Comparison of ENCODE assay signal across 8 cellular contexts in the genomic region with DNA sequence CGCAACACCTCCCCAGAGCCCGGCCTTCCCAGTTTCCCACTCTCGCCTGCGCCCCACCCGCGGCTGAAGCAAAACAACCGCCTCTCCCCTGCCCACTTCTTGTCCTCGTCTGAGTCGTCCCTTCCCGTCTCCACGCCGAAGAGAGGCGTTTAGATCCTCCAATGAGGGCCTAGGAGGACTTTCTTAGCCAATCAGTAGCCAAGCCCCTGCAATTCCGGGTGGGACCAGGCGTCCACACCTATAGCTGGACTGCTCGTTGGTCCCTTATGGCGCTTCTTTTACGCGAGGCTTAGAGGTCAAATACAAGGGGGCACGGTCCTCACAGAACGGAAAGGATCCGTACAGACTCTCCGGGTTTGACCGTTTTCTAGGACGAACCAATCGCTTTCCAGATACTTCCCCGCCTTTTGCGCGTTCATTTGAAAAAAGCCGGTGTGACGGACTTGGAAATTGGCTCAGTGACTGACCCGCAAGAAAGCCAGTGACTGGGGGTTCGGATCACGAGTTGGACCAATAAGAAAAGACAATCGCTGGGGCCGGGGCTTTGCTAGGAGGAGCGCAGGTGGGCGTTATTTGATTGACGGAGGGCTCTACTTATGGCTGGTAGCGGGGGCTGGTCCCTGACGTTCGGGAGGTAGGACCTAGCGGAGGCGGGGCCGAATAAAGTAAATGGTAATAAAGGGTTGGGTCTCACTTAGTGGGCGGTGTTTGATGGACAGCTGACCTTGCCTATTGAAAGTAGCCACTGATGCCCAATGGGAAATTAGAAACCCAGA. TPM values are rescaled to one million over a fixed set of nuclear protein-coding genes. Genes with fewer than 3 reads are reported as not detected.
A peak's percentile ranks its signal among the peaks of the same experiment; 100 is the strongest.
DNase-seq lines count a peak whose midpoint lies in the region; ATAC-seq, FAIRE-seq and TF ChIP-seq lines count a peak whose summit lies in the region.

No MANE protein-coding gene starts in this region.

- in situ Hi-C loops in HepG2 (cut with HindIII; ENCODE audit: extremely low pct_ligation_motif_present, low pct_unique_long_range_greater_than_20kb) = no loop called here

- H3K9me3 Mint-ChIP-seq in activated CD4-positive, alpha-beta memory T cell treated with anti-CD3 and anti-CD28 coated beads for 36 hours = peaks cover 7% of the 10 kb centered on the region

- H3K9ac ChIP-seq in HepG2 (ENCODE audit: insufficient read depth, low read depth, low read length) = peak overlapping the region; percentile 92

- H3K27me3 ChIP-seq in HepG2 (ENCODE audit: control insufficient read depth in 1 of 2, insufficient read depth in 2 of 2, low read length in 2 of 2) = no peaks in the 10 kb centered on the region; a peak in 1 of 5 replicates

- peaks cover 34% of the 10 kb centered on the region for H3K4me1 Mint-ChIP-seq in activated CD4-positive, alpha-beta memory T cell treated with anti-CD3 and anti-CD28 coated beads for 36 hours (ENCODE audit: low read depth)

- DNase-seq in CD1c-positive myeloid dendritic cell (ENCODE audit: extremely low spot score) (peak; percentile 100), NCI-H774 (lab: John Stamatoyannopoulos, UW) (peak; percentile 99), dermis microvascular lymphatic vessel endothelial cell (ENCODE audit: low read depth in 2 of 2) (peak; percentile 99 to 100), HepG2 (ENCODE audit: low spot score) (peak; percentile 100)
- DNase-seq in activated CD4-positive, alpha-beta memory T cell treated with anti-CD3 and anti-CD28 coated beads for 36 hours = peak; percentile 98
- DNase-seq in stimulated activated CD4-positive, alpha-beta T cell treated with anti-CD3 and anti-CD28 coated beads, Interleukin-2, amount 100 ng/mL, for 48 hours = peak; percentile 91 to 93

- no peak for TF ChIP-seq CTCF in HepG2 (CRISPR knock-in tag; IDR thresholded peaks at IDR 0.05)

- peak overlapping the region; percentile 87 for H3K4me3 Mint-ChIP-seq in activated CD4-positive, alpha-beta memory T cell treated with anti-CD3 and anti-CD28 coated beads for 36 hours

- peaks cover 33% of the 10 kb centered on the region for H3K4me1 ChIP-seq in HepG2 (ENCODE audit: insufficient read depth, low read length)

- TSS peak; percentile 90 for BruUV-seq in HepG2 (replicated peaks; lab: Mats Ljungman, UMichigan)

- H3K27ac ChIP-seq in HepG2 (ENCODE audit: extremely low read length, insufficient read depth, low read length) = peak overlapping the region; percentile 96

- peak overlapping the region; percentile 58 to 75 (median 60) for H3K4me3 ChIP-seq in HepG2 (replicated peaks in 1 of 3; ENCODE audit: insufficient read depth in 1 of 3, low read depth in 2 of 3, low read length in 3 of 3)

- TF ChIP-seq POLR2A in HepG2 (IDR thresholded peaks at IDR 0.05; ENCODE audit: insufficient read depth in 1 of 2, low read depth in 2 of 2, low read length in 2 of 2) = peak; percentile 51 to 78

- WGBS in HepG2 (ENCODE audit: low lambda C conversion rate) = under 1% methylated on average over 46 of the region's 46 CpGs

- H3K36me3 ChIP-seq in HepG2 (replicated peaks in 1 of 2; ENCODE audit: control insufficient read depth in 1 of 2, insufficient read depth in 2 of 2, low read length in 2 of 2) = peaks cover 0 to 4% of the 10 kb centered on the region in 2 experiments; a peak in 1 of 5 replicates

- H3K79me2 ChIP-seq in HepG2 (ENCODE audit: insufficient read depth, low read length) = peaks cover 41% of the 10 kb centered on the region

- FAIRE-seq in HepG2 (lab: Jason Lieb, UNC) = peak; percentile 95

- intact Hi-C loops in activated CD4-positive, alpha-beta memory T cell treated with anti-CD3 and anti-CD28 coated beads for 36 hours (cut with micrococcal nuclease) = loop anchor here (1.0 to 5.0 kb wide), 6 partner anchors 48 to 571 kb away; a partner anchor contains a TSS
- intact Hi-C loops in HepG2 (cut with micrococcal nuclease; ENCODE audit: unreplicated experiment) = loop anchor here (1.0 to 10.0 kb wide), 5 partner anchors 64 to 194 kb away; no protein-coding TSS in a partner anchor

- POLR2A ChIA-PET in activated CD4-positive, alpha-beta memory T cell treated with anti-CD3 and anti-CD28 coated beads for 36 hours (lab: Charles Lee) = interaction anchor here (0.5 to 3.6 kb wide), 6 partner anchors 13 to 194 kb away, joined by 3 to 19 read pairs (median 4); a partner anchor contains a TSS
- POLR2A ChIA-PET in HepG2 (lab: Yijun Ruan, JAX) = interaction anchor here (0.6 to 1.9 kb wide), 25 partner anchors 9 to 194 kb away, joined by 3 to 21 read pairs (median 4); a partner anchor contains a TSS

- CTCF ChIA-PET in activated CD4-positive, alpha-beta memory T cell treated with anti-CD3 and anti-CD28 coated beads for 36 hours (lab: Charles Lee) = no interaction called here
- CTCF ChIA-PET in HepG2 (lab: Yijun Ruan, JAX; ENCODE audit: low intra/inter-chr PET ratio, low total read pairs) = no interaction called here

- H3K36me3 Mint-ChIP-seq in activated CD4-positive, alpha-beta memory T cell treated with anti-CD3 and anti-CD28 coated beads for 36 hours = peaks cover 5% of the 10 kb centered on the region

- H2AFZ ChIP-seq in HepG2 (ENCODE audit: low read length) = peak overlapping the region; percentile 98

- H3K27me3 Mint-ChIP-seq in activated CD4-positive, alpha-beta memory T cell treated with anti-CD3 and anti-CD28 coated beads for 36 hours = no peaks in the 10 kb centered on the region

- peaks cover 23% of the 10 kb centered on the region for H4K20me1 ChIP-seq in HepG2 (ENCODE audit: insufficient read depth, low read length)

- TF ChIP-seq EP300 in HepG2 (IDR thresholded peaks at IDR 0.05; ENCODE audit: low read depth in 2 of 2, low read length in 2 of 2) (peak in 1 of 2 experiments; percentile 16; a peak in 2 of 4 replicates), HepG2 (CRISPR knock-in tag; IDR thresholded peaks at IDR 0.05; ENCODE audit: borderline replicate concordance) (peak; percentile 52; the same call in 1 of the 2 replicates)

- peak overlapping the region; percentile 99 for H3K27ac Mint-ChIP-seq in activated CD4-positive, alpha-beta memory T cell treated with anti-CD3 and anti-CD28 coated beads for 36 hours

- no peak for TF ChIP-seq RAD21 in HepG2 (CRISPR knock-in tag; IDR thresholded peaks at IDR 0.05)

- H3K9me3 ChIP-seq in HepG2 (ENCODE audit: low read length) = no peaks in the 10 kb centered on the region

- peak overlapping the region; percentile 99 for H3K4me2 ChIP-seq in HepG2 (ENCODE audit: low read depth, low read length)

- ATAC-seq in GM19438 (IDR thresholded peaks at IDR 0.05; ENCODE audit: low read depth, unreplicated experiment) = peak; percentile 77
- peak; percentile 78 for ATAC-seq in HG03571 (IDR thresholded peaks at IDR 0.05; ENCODE audit: unreplicated experiment)
- peak; percentile 92 for ATAC-seq in HepG2

TF ChIP-seq in HepG2, 621 proteins besides CTCF, POLR2A, EP300 and RAD21 (continues in another document):
- TF ChIP-seq ZNF790 (CRISPR knock-in tag; IDR thresholded peaks at IDR 0.05; ENCODE audit: borderline replicate concordance) (no peak), NFKBIZ (CRISPR knock-in tag; IDR thresholded peaks at IDR 0.05) (peak; percentile 90), ZNF781 (CRISPR knock-in tag; IDR thresholded peaks at IDR 0.05; ENCODE audit: borderline replicate concordance, not compliant biosample characterization) (peak; percentile 85), TBX3 (IDR thresholded peaks at IDR 0.05; ENCODE audit: borderline replicate concordance) (peak; percentile 74; the same call in 1 of the 2 replicates), SYNCRIP (IDR thresholded peaks at IDR 0.05; ENCODE audit: insufficient read depth, low read depth, low read length) (no peak), MXD4 (CRISPR knock-in tag; IDR thresholded peaks at IDR 0.05) (peak; percentile 87)

RNA-seq across cellular contexts. Expression of a gene that starts 0.6 kb away (rescaled TPM):
- total RNA-seq in activated CD4-positive, alpha-beta memory T cell treated with anti-CD3 and anti-CD28 coated beads for 36 hours = 10 to 100 TPM; 41.6 to 45.2 TPM
- total RNA-seq in dermis microvascular lymphatic vessel endothelial cell (16.2 and 18.5 TPM in 2 replicates), HepG2 (2016; rRNA removed; fragmentation: Illumina TruSeq; extraction: Trizol) (24.4 and 33.6 TPM in 2 replicates)
- 17.8 and 18.0 TPM in 2 replicates for total RNA-seq in HepG2 (2016; cell fraction: cytosol; rRNA removed; fragmentation: Illumina TruSeq; extraction: Trizol; ENCODE audit: low read depth)
- total RNA-seq in HepG2 (2016; cell fraction: insoluble cytoplasmic fraction; rRNA removed; fragmentation: Illumina TruSeq; extraction: Trizol) = 25.9 and 32.4 TPM in 2 replicates
- 13.8 and 16.7 TPM in 2 replicates for total RNA-seq in HepG2 (2016; cell fraction: membrane; rRNA removed; fragmentation: Illumina TruSeq; extraction: Trizol)
- 23.0 and 24.0 TPM in 2 replicates for total RNA-seq in HepG2 (2016; cell fraction: nucleus; rRNA removed; fragmentation: Illumina TruSeq; extraction: Trizol)
- 24.7 and 25.0 TPM in 2 replicates for polyA plus RNA-seq in HepG2 (2011; rRNA removed)
- polyA plus RNA-seq in HepG2 (2011; cell fraction: cytosol; rRNA removed) = 8.6 and 12.7 TPM in 2 replicates
- 8.7 and 9.9 TPM in 2 replicates for polyA plus RNA-seq in HepG2 (2011; cell fraction: nucleus; rRNA removed)
- polyA plus RNA-seq in HepG2 (2012) = 28.6 and 32.2 TPM in 2 replicates
- polyA plus RNA-seq in HepG2 (2016; cell fraction: cytosol; fragmentation: Illumina TruSeq; extraction: Trizol; ENCODE audit: low read depth) = 1.6 and 1.8 TPM in 2 replicates
- polyA plus RNA-seq in HepG2 (2016; cell fraction: insoluble cytoplasmic fraction; fragmentation: Illumina TruSeq; extraction: Trizol; ENCODE audit: low read depth) = 34.6 and 37.7 TPM in 2 replicates
- 7.0 and 7.6 TPM in 2 replicates for polyA plus RNA-seq in HepG2 (2016; cell fraction: membrane; fragmentation: Illumina TruSeq; extraction: Trizol; ENCODE audit: low read depth)
- polyA plus RNA-seq in HepG2 (2016; cell fraction: nucleus; fragmentation: Illumina TruSeq; extraction: Trizol; ENCODE audit: insufficient read depth, low read depth) = 24.1 and 29.0 TPM in 2 replicates
- 32.2 and 37.2 TPM in 2 replicates for polyA minus RNA-seq in HepG2 (2011; rRNA and poly(A)+ RNA removed; ENCODE audit: low replicate concordance)
- polyA minus RNA-seq in HepG2 (2011; cell fraction: cytosol; rRNA and poly(A)+ RNA removed) = 29.5 and 38.6 TPM in 2 replicates
- 58.3 and 66.4 TPM in 2 replicates for polyA minus RNA-seq in HepG2 (2011; cell fraction: nucleus; rRNA and poly(A)+ RNA removed)

Comparison
In these comparisons a context has a peak if more than half of its experiments do, and no peak if none do; other contexts are left out.
1. Peak in every context shown above with its lines: DNase-seq, ATAC-seq, H3K4me3 ChIP-seq and H3K27ac ChIP-seq.